In genomic region chr7:44290250-44290616, GRCh38 we compare ENCODE assay signal across 1 cellular context.
TF ChIP-seq lines count a peak whose summit lies in the region.

No MANE protein-coding gene starts in this region.

TF ChIP-seq in SK-N-SH treated with all-trans-retinoic acid at 6 μM for 48 hours, 23 proteins besides CTCF, POLR2A, EP300 and RAD21 (continued from another document):
- no peak for TF ChIP-seq TSHZ2 (CRISPR knock-in tag; IDR thresholded peaks at IDR 0.05)
- TF ChIP-seq POU6F1 (CRISPR knock-in tag; IDR thresholded peaks at IDR 0.05; ENCODE audit: borderline replicate concordance, low read depth), result no peak
- TF ChIP-seq ZNF565 (CRISPR knock-in tag; conservative IDR thresholded peaks at IDR 0.05; ENCODE audit: low read depth), result no peak
- TF ChIP-seq RARB (CRISPR knock-in tag; IDR thresholded peaks at IDR 0.05), result no peak
- no peak for TF ChIP-seq CSDC2 (CRISPR knock-in tag; IDR thresholded peaks at IDR 0.05)
- TF ChIP-seq ZNF70 (CRISPR knock-in tag; IDR thresholded peaks at IDR 0.05), result no peak
- TF ChIP-seq ZFP30 (CRISPR knock-in tag; IDR thresholded peaks at IDR 0.05), result no peak
- TF ChIP-seq PATZ1 (CRISPR knock-in tag; IDR thresholded peaks at IDR 0.05; ENCODE audit: borderline replicate concordance), result no peak
- no peak for TF ChIP-seq ISL1 (CRISPR knock-in tag; IDR thresholded peaks at IDR 0.05)
